1 cellular context compared by ENCODE assay signal in genomic region chr4:177441061-177441802, GRCh38.
TF ChIP-seq lines count a peak whose summit lies in the region.

No MANE protein-coding gene starts in this region.

TF ChIP-seq in K562, 482 proteins besides CTCF, POLR2A, EP300 and RAD21 (continued from another document and continues in another):
- TF ChIP-seq ZNF277 (CRISPR knock-in tag; IDR thresholded peaks at IDR 0.05; ENCODE audit: borderline replicate concordance) (no peak), ZNF184 (CRISPR knock-in tag; IDR thresholded peaks at IDR 0.05) (no peak), THRA (IDR thresholded peaks at IDR 0.05) (no peak), JUND (IDR thresholded peaks at IDR 0.05; ENCODE audit: borderline replicate concordance, low read depth, low read length) (0 out of 2 replicates have a peak, but pooled peaks have one; percentile 8), JUND (tag; IDR thresholded peaks at IDR 0.05; ENCODE audit: borderline replicate concordance, low read depth, low read length) (no peak), DACH1 (IDR thresholded peaks at IDR 0.05; ENCODE audit: partially characterized antibody) (no peak), THRB (CRISPR knock-in tag; conservative IDR thresholded peaks at IDR 0.05) (no peak), HDGF (IDR thresholded peaks at IDR 0.05) (no peak), ZNF592 (IDR thresholded peaks at IDR 0.05) (0 out of 2 replicates have a peak, but pooled peaks have one; percentile 25), L3MBTL2 (IDR thresholded peaks at IDR 0.05) (no peak), SLC30A9 (CRISPR knock-in tag; IDR thresholded peaks at IDR 0.05) (no peak), KLF16 (IDR thresholded peaks at IDR 0.05) (no peak), CBFA2T2 (conservative IDR thresholded peaks at IDR 0.05) (no peak), FOXP4 (CRISPR knock-in tag; IDR thresholded peaks at IDR 0.05; ENCODE audit: borderline replicate concordance) (no peak), NR2C2 (CRISPR knock-in tag; IDR thresholded peaks at IDR 0.05) (no peak), NR2C2 (tag; IDR thresholded peaks at IDR 0.05) (no peak), CHD7 (IDR thresholded peaks at IDR 0.05; ENCODE audit: low read depth, low read length) (no peak), NBN (IDR thresholded peaks at IDR 0.05; ENCODE audit: low read depth) (no peak), ZNF444 (CRISPR knock-in tag; IDR thresholded peaks at IDR 0.05) (no peak), U2AF1 (optimal IDR thresholded peaks at IDR 0.05; ENCODE audit: low read depth, low read length) (no peak), GTF2F1 (IDR thresholded peaks at IDR 0.05; ENCODE audit: low read depth, low read length) (no peak), TRIM24 (IDR thresholded peaks at IDR 0.05) (0 out of 4 replicates have a peak, but pooled peaks of 1 of the 2 experiments have one; percentile 7), CBX2 (IDR thresholded peaks at IDR 0.05; ENCODE audit: insufficient read depth, low read length, poor library complexity, severe bottlenecking) (no peak), PHF21A (IDR thresholded peaks at IDR 0.05; ENCODE audit: borderline replicate concordance, low read depth) (no peak), CHAMP1 (IDR thresholded peaks at IDR 0.05) (no peak), CEBPB (tag; IDR thresholded peaks at IDR 0.05) (peak; percentile 82), FUS (optimal IDR thresholded peaks at IDR 0.05; ENCODE audit: low read depth, low read length) (no peak), PKNOX1 (IDR thresholded peaks at IDR 0.05) (no peak), CEBPG (CRISPR knock-in tag; IDR thresholded peaks at IDR 0.05) (peak; percentile 93), CEBPG (tag; conservative IDR thresholded peaks at IDR 0.05 in 1 of 2, IDR thresholded peaks at IDR 0.05 in 1 of 2) (peak; percentile 86 to 88)
